Comparison of ENCODE assay signal across 30 cellular contexts in the genomic region with DNA sequence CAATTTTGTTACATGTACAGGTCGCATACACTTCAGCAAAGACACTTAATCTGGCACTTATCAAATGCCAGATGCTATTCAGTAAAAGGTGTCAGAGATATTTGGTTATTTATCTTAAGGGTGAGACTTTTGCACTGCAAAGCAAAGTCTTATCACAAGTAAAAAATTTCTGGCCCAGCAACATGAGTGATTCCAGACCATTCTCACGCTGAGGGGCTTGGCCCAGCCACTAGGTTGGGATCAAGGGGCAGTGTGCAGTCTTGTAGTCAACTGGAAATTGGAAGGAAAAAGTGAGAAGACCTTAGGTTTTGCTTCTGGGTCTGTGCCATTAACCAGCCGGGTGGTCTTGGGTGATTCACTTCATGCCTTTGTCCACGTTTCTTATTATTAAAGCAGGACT.
"Had no signal": no experiment of that assay in that cellular context is flagged by ENCODE, and none has a peak within 500 bp of the region (broad histone marks: within the 10 kb centered on the region; RNA-seq: fewer than 3 reads in every experiment).

No MANE protein-coding gene starts in this region.

- H3K27me3 Mint-ChIP-seq: activated CD4-positive, alpha-beta memory T cell treated with anti-CD3 and anti-CD28 coated beads for 36 hours; activated CD4-positive, alpha-beta T cell treated with anti-CD3 and anti-CD28 coated beads, Interleukin-2, amount 10 ng/mL, durations not matched to agents 7 days and 5 days; activated CD8-positive, alpha-beta T cell treated with anti-CD3 and anti-CD28 coated beads for 36 hours; activated naive CD4-positive, alpha-beta T cell treated with anti-CD3 and anti-CD28 coated beads, Interleukin-2, amount 10 ng/mL, durations not matched to agents 7 days and 5 days; activated naive CD4-positive, alpha-beta T cell treated with anti-CD3 and anti-CD28 coated beads, Interleukin-2, amount 50 U/mL, for 24 hours; activated naive CD8-positive, alpha-beta T cell treated with anti-CD3 and anti-CD28 coated beads, Interleukin-2, amount 10 ng/mL, durations not matched to agents 7 days and 5 days; activated naive CD8-positive, alpha-beta T cell treated with anti-CD3 and anti-CD28 coated beads, Interleukin-2, amount 50 U/mL, for 24 hours; brain had no signal

- ATAC-seq: activated CD8-positive, alpha-beta T cell treated with anti-CD3 and anti-CD28 coated beads for 36 hours; activated naive CD8-positive, alpha-beta T cell treated with anti-CD3 and anti-CD28 coated beads, Interleukin-2, amount 50 U/mL, for 24 hours; activated T-cell treated with anti-CD3 and anti-CD28 coated beads, Interleukin-2, amount 50 U/mL, for 4 hours had no signal

- H3K4me3 ChIP-seq: ascending aorta had no signal

- H3K9me3 Mint-ChIP-seq: activated CD4-positive, alpha-beta memory T cell treated with anti-CD3 and anti-CD28 coated beads for 36 hours; activated CD4-positive, alpha-beta T cell treated with anti-CD3 and anti-CD28 coated beads, Interleukin-2, amount 10 ng/mL, durations not matched to agents 7 days and 5 days; activated CD8-positive, alpha-beta T cell treated with anti-CD3 and anti-CD28 coated beads for 36 hours; activated naive CD4-positive, alpha-beta T cell treated with anti-CD3 and anti-CD28 coated beads, Interleukin-2, amount 10 ng/mL, durations not matched to agents 7 days and 5 days; activated naive CD4-positive, alpha-beta T cell treated with anti-CD3 and anti-CD28 coated beads, Interleukin-2, amount 50 U/mL, for 24 hours; activated naive CD8-positive, alpha-beta T cell treated with anti-CD3 and anti-CD28 coated beads, Interleukin-2, amount 10 ng/mL, durations not matched to agents 7 days and 5 days; activated naive CD8-positive, alpha-beta T cell treated with anti-CD3 and anti-CD28 coated beads, Interleukin-2, amount 50 U/mL, for 24 hours; activated T-cell treated with anti-CD3 and anti-CD28 coated beads, Interleukin-2, amount 50 U/mL, for 4 hours; activated T-helper 2 cell treated with anti-CD3 and anti-CD28 coated beads, Interferon-gamma antibody, Interleukin-2, Interleukin-4, amounts not matched to agents 10 μg/mL and 5 μg/mL and 100 μg/mL, durations not matched to agents 14 hours and 24 hours and 36 hours; brain; T-helper 1 cell treated with Interleukin-12 subunit alpha and Interleukin-12 subunit beta and Interleukin-4 antibody, amounts not matched to agents 30 μg/mL and 1 μg/mL, for 36 hours; T-helper 2 cell treated with Interferon-gamma antibody and Interleukin-4, amounts not matched to agents 5 μg/mL and 100 μg/mL, for 36 hours had no signal

- H3K4me3 Mint-ChIP-seq: activated B cell treated with CpG ODN at 0.5 μM for 24 hours; activated CD4-positive, alpha-beta memory T cell treated with anti-CD3 and anti-CD28 coated beads for 36 hours; activated CD4-positive, alpha-beta T cell treated with anti-CD3 and anti-CD28 coated beads, Interleukin-2, amount 10 ng/mL, durations not matched to agents 7 days and 5 days; activated CD8-positive, alpha-beta T cell treated with anti-CD3 and anti-CD28 coated beads for 36 hours; activated naive CD4-positive, alpha-beta T cell treated with anti-CD3 and anti-CD28 coated beads, Interleukin-2, amount 10 ng/mL, durations not matched to agents 7 days and 5 days; activated naive CD4-positive, alpha-beta T cell treated with anti-CD3 and anti-CD28 coated beads, Interleukin-2, amount 50 U/mL, for 24 hours; activated naive CD8-positive, alpha-beta T cell; activated naive CD8-positive, alpha-beta T cell treated with anti-CD3 and anti-CD28 coated beads, Interleukin-2, amount 10 ng/mL, durations not matched to agents 7 days and 5 days; activated naive CD8-positive, alpha-beta T cell treated with anti-CD3 and anti-CD28 coated beads, Interleukin-2, amount 50 U/mL, for 24 hours; activated T-cell treated with anti-CD3 and anti-CD28 coated beads, Interleukin-2, amount 50 U/mL, for 4 hours; brain; T-helper 1 cell treated with Interleukin-12 subunit alpha and Interleukin-12 subunit beta and Interleukin-4 antibody, amounts not matched to agents 30 μg/mL and 1 μg/mL, for 36 hours; T-helper 2 cell treated with Interferon-gamma antibody and Interleukin-4, amounts not matched to agents 5 μg/mL and 100 μg/mL, for 36 hours had no signal

- H3K36me3 Mint-ChIP-seq: activated CD4-positive, alpha-beta memory T cell treated with anti-CD3 and anti-CD28 coated beads for 36 hours; activated naive CD4-positive, alpha-beta T cell treated with anti-CD3 and anti-CD28 coated beads, Interleukin-2, amount 10 ng/mL, durations not matched to agents 7 days and 5 days; activated naive CD8-positive, alpha-beta T cell treated with anti-CD3 and anti-CD28 coated beads, Interleukin-2, amount 10 ng/mL, durations not matched to agents 7 days and 5 days; brain had no signal

- H3K9me3 ChIP-seq: ascending aorta had no signal

- H3K27me3 ChIP-seq: ascending aorta had no signal

- H3K27ac Mint-ChIP-seq: activated B cell treated with CpG ODN at 0.5 μM for 24 hours; activated CD4-positive, alpha-beta memory T cell treated with anti-CD3 and anti-CD28 coated beads for 36 hours; activated CD4-positive, alpha-beta T cell treated with anti-CD3 and anti-CD28 coated beads, Interleukin-2, amount 10 ng/mL, durations not matched to agents 7 days and 5 days; activated CD8-positive, alpha-beta T cell treated with anti-CD3 and anti-CD28 coated beads for 36 hours; activated naive CD4-positive, alpha-beta T cell treated with anti-CD3 and anti-CD28 coated beads, Interleukin-2, amount 10 ng/mL, durations not matched to agents 7 days and 5 days; activated naive CD4-positive, alpha-beta T cell treated with anti-CD3 and anti-CD28 coated beads, Interleukin-2, amount 50 U/mL, for 24 hours; activated naive CD8-positive, alpha-beta T cell; activated naive CD8-positive, alpha-beta T cell treated with anti-CD3 and anti-CD28 coated beads, Interleukin-2, amount 10 ng/mL, durations not matched to agents 7 days and 5 days; activated naive CD8-positive, alpha-beta T cell treated with anti-CD3 and anti-CD28 coated beads, Interleukin-2, amount 50 U/mL, for 24 hours; activated T-helper 2 cell treated with anti-CD3 and anti-CD28 coated beads, Interferon-gamma antibody, Interleukin-2, Interleukin-4, amounts not matched to agents 10 μg/mL and 5 μg/mL and 100 μg/mL, durations not matched to agents 14 hours and 24 hours and 36 hours; brain; T-helper 1 cell treated with Interleukin-12 subunit alpha and Interleukin-12 subunit beta and Interleukin-4 antibody, amounts not matched to agents 30 μg/mL and 1 μg/mL, for 36 hours; T-helper 2 cell treated with Interferon-gamma antibody and Interleukin-4, amounts not matched to agents 5 μg/mL and 100 μg/mL, for 36 hours had no signal

- H3K36me3 ChIP-seq: ascending aorta had no signal

- DNase-seq: activated B cell treated with CpG ODN at 0.5 μM for 24 hours; activated CD4-positive, alpha-beta memory T cell treated with anti-CD3 and anti-CD28 coated beads for 36 hours; activated CD4-positive, alpha-beta T cell treated with anti-CD3 and anti-CD28 coated beads for 4 hours; activated CD4-positive, alpha-beta T cell treated with anti-CD3 and anti-CD28 coated beads, Interleukin-2, amount 10 ng/mL, durations not matched to agents 7 days and 5 days; activated CD4-positive, CD25-positive, alpha-beta regulatory T cell treated with anti-CD3 and anti-CD28 coated beads, Interleukin-2, amount 50 U/mL, for 72 hours; activated CD8-positive, alpha-beta memory T cell treated with anti-CD3 and anti-CD28 coated beads, Interleukin-2, amount 50 U/mL, for 4 hours; activated CD8-positive, alpha-beta T cell treated with anti-CD3 and anti-CD28 coated beads for 36 hours; activated effector memory CD4-positive, alpha-beta T cell treated with Interleukin-2 at 50 U/mL for 16 hours; activated gamma-delta T cell; activated naive CD4-positive, alpha-beta T cell treated with anti-CD3 and anti-CD28 coated beads, Interleukin-2, amount 10 ng/mL, durations not matched to agents 7 days and 5 days; activated naive CD4-positive, alpha-beta T cell treated with Interleukin-2 at 50 U/mL for 16 hours; activated naive CD8-positive, alpha-beta T cell treated with anti-CD3 and anti-CD28 coated beads, Interleukin-2, amount 10 ng/mL, durations not matched to agents 7 days and 5 days; activated naive CD8-positive, alpha-beta T cell treated with anti-CD3 and anti-CD28 coated beads, Interleukin-2, amount 50 U/mL, for 24 hours; activated T-cell treated with anti-CD3 and anti-CD28 coated beads for 4 hours; activated T-cell treated with anti-CD3 and anti-CD28 coated beads, Interleukin-2, amount 50 U/mL, for 1 hour; activated T-cell treated with anti-CD3 and anti-CD28 coated beads, Interleukin-2, amount 50 U/mL, for 4 hours; amygdala; anterior cingulate cortex; central memory CD4-positive, alpha-beta T cell; T-helper 1 cell; T-helper 2 cell; T-helper 9 cell had no signal

- H3K27ac ChIP-seq: ascending aorta, VCaP had no signal
